In the genomic region with DNA sequence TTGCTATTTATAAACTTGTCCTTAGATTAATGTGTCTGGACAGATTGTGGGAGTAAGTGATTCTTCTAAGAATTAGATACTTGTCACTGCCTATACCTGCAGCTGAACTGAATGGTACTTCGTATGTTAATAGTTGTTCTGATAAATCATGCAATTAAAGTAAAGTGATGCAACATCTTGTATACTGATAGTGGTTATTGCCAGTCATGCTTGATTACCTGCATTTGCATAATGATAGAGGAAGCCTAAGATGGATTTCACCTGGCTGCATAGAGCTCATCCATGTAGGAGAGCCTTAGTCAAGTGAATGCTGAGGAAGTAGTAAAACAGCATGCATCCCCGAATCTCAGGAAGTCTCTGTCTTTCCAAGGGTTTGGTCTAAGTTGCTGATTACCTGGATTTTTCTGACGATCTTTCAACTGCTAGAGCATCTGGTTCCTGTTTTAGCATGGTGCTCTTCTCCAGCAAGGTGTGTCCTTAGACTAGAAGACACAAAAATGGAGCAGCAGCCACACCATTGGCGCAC, we compare ENCODE assay signal across 15 cellular contexts.
"Had no signal": no experiment of that assay in that cellular context is flagged by ENCODE, and none has a peak within 500 bp of the region (broad histone marks: within the 10 kb centered on the region; RNA-seq: fewer than 3 reads in every experiment).

No MANE protein-coding gene starts in this region.

- H3K9me3 ChIP-seq: gastrocnemius medialis, thoracic aorta, vagina had no signal

- H3K36me3 Mint-ChIP-seq: immature natural killer cell, T-cell had no signal

- H3K4me1 Mint-ChIP-seq: immature natural killer cell had no signal

- H3K27ac ChIP-seq: thoracic aorta, vagina, VCaP had no signal

- H3K4me3 Mint-ChIP-seq: activated CD4-positive, alpha-beta memory T cell treated with anti-CD3 and anti-CD28 coated beads, Interleukin-2, amount 10 ng/mL, durations not matched to agents 7 days and 5 days; activated T-cell treated with anti-CD3 and anti-CD28 coated beads, Interleukin-2, amount 50 U/mL, for 72 hours; immature natural killer cell; nephron progenitor cell; stimulated activated naive CD8-positive, alpha-beta T cell treated with anti-CD3 and anti-CD28 coated beads, Interleukin-15, Interleukin-2, amounts not matched to agents 100 ng/mL and 50 ng/mL, for 24 hours; T-cell had no signal

- H3K27ac Mint-ChIP-seq: activated CD4-positive, alpha-beta memory T cell treated with anti-CD3 and anti-CD28 coated beads, Interleukin-2, amount 10 ng/mL, durations not matched to agents 7 days and 5 days; activated T-cell treated with anti-CD3 and anti-CD28 coated beads, Interleukin-2, amount 50 U/mL, for 72 hours; immature natural killer cell; nephron progenitor cell; stimulated activated naive CD8-positive, alpha-beta T cell treated with anti-CD3 and anti-CD28 coated beads, Interleukin-15, Interleukin-2, amounts not matched to agents 100 ng/mL and 50 ng/mL, for 24 hours; T-cell had no signal

- H3K9me3 Mint-ChIP-seq: activated CD4-positive, alpha-beta memory T cell treated with anti-CD3 and anti-CD28 coated beads, Interleukin-2, amount 10 ng/mL, durations not matched to agents 7 days and 5 days; activated T-cell treated with anti-CD3 and anti-CD28 coated beads, Interleukin-2, amount 50 U/mL, for 72 hours; immature natural killer cell; nephron progenitor cell; stimulated activated naive CD8-positive, alpha-beta T cell treated with anti-CD3 and anti-CD28 coated beads, Interleukin-15, Interleukin-2, amounts not matched to agents 100 ng/mL and 50 ng/mL, for 24 hours; T-cell had no signal

- FAIRE-seq: astrocyte had no signal

- ATAC-seq: activated T-cell treated with anti-CD3 and anti-CD28 coated beads, Interleukin-2, amount 50 U/mL, for 72 hours; gastrocnemius medialis; T-cell had no signal

- DNase-seq: activated CD4-positive, alpha-beta memory T cell treated with anti-CD3 and anti-CD28 coated beads, Interleukin-2, amount 10 ng/mL, durations not matched to agents 7 days and 5 days; activated CD8-positive, alpha-beta memory T cell treated with anti-CD3 and anti-CD28 coated beads, Interleukin-2, amount 50 U/mL, for 4 hours; activated T-cell treated with anti-CD3 and anti-CD28 coated beads, Interleukin-2, amount 50 U/mL, for 72 hours; gastrocnemius medialis; immature natural killer cell; left cardiac atrium; nephron progenitor cell; stimulated activated CD4-positive, alpha-beta T cell treated with anti-CD3 and anti-CD28 coated beads, Interleukin-4, amount 100 ng/mL, for 1 hour; stimulated activated CD8-positive, alpha-beta memory T cell treated with anti-CD3 and anti-CD28 coated beads, Interleukin-4, amount 100 ng/mL, for 48 hours; T-cell had no signal

- H3K36me3 ChIP-seq: thoracic aorta, vagina had no signal

- H3K27me3 ChIP-seq: gastrocnemius medialis, vagina had no signal

- H3K4me3 ChIP-seq: gastrocnemius medialis, thoracic aorta, vagina had no signal
